In the genomic region with DNA sequence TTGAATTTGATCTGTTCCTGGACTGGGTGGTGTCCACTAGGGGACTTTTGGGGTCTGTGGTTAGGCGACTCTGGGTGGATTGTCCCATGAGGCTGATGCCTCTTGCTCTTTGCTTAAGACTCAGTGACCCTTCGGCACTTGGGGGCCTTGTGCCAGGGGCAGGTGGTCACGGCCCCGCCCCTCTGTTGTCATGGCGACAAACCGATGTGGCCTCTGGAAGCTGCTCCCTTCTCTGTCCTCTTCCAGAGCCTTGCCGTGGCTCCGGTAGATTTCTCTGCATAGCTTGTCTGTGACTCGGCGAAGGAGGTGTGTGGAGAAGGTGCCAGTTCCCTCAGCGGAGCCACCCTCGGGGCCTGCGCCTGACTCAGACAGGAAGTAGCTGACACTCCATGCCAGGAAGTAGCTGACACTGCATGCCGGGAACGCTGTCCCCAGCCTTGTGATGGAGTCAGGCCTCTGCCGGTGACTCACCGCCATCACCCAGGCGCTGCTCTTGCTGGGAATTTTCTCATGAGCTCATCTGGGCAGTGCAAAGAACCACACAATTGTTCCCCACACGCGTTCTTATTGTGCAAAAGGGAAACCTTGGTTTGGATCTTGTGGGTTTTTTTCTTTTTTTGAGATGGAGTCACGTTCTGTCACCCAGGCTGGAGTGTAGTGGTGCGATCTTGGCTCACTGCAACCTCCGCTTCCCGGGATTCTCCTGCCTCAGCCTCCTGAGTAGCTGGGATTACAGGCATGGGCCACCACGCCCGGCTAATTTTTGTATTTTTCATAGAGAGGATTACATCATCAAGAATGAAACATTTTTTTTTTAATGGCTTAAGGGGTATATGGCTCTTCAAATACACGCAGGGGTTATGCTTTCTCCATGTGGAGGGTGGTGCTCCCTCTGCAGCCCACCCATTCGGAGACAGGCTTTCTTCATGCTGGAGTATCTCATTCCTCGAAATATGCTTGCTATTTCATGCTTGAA, we compare ENCODE assay signal across 8 cellular contexts.
DNase-seq lines count a peak whose midpoint lies in the region; ATAC-seq and TF ChIP-seq lines count a peak whose summit lies in the region.

No MANE protein-coding gene starts in this region.

- H3K27me3 ChIP-seq in parathyroid adenoma (ENCODE audit: control insufficient read depth, insufficient read depth, low read length) (no peaks in the 10 kb centered on the region), thoracic aorta (replicated peaks; ENCODE audit: insufficient read depth) (no peaks in the 10 kb centered on the region)

- H3K9me3 Mint-ChIP-seq in activated naive CD4-positive, alpha-beta T cell treated with anti-CD3 and anti-CD28 coated beads, Interleukin-2, amount 10 ng/mL, durations not matched to agents 7 days and 5 days = peaks cover 7% of the 10 kb centered on the region

- TF ChIP-seq CTCF in parathyroid adenoma (IDR thresholded peaks at IDR 0.05) = no peak
- TF ChIP-seq CTCF in thoracic aorta (IDR thresholded peaks at IDR 0.05) = peak; percentile 11

- peaks cover 68% of the 10 kb centered on the region for H3K4me1 Mint-ChIP-seq in activated naive CD4-positive, alpha-beta T cell treated with anti-CD3 and anti-CD28 coated beads, Interleukin-2, amount 10 ng/mL, durations not matched to agents 7 days and 5 days

- no peak overlapping the region for H3K9ac ChIP-seq in parathyroid adenoma

- CTCF ChIA-PET in activated naive CD4-positive, alpha-beta T cell treated with anti-CD3 and anti-CD28 coated beads, Interleukin-2, amount 10 ng/mL, durations not matched to agents 7 days and 5 days (lab: Charles Lee) = interaction anchor here (1.0 to 1.7 kb wide), 3 partner anchors 16 to 135 kb away, joined by 3 to 6 read pairs (median 5); no protein-coding TSS in a partner anchor

- H3K27ac ChIP-seq in parathyroid adenoma = no peak overlapping the region
- H3K27ac ChIP-seq in thoracic aorta = peak overlapping the region; percentile 95 to 97

- H3K4me3 ChIP-seq in parathyroid adenoma (ENCODE audit: low read depth, low read length) (no peak overlapping the region), thoracic aorta (peak overlapping the region; percentile 52)

- H3K4me1 ChIP-seq in parathyroid adenoma = no peaks in the 10 kb centered on the region
- H3K4me1 ChIP-seq in thoracic aorta (ENCODE audit: control insufficient read depth in 1 of 2, low read depth in 2 of 2) = peaks cover 24 to 71% of the 10 kb centered on the region in 2 donors

- H3K36me3 ChIP-seq in parathyroid adenoma (ENCODE audit: control insufficient read depth, insufficient read depth, low read length) = no peaks in the 10 kb centered on the region
- no peaks in the 10 kb centered on the region for H3K36me3 ChIP-seq in thoracic aorta

- peak overlapping the region; percentile 90 for H3K27ac Mint-ChIP-seq in activated naive CD4-positive, alpha-beta T cell treated with anti-CD3 and anti-CD28 coated beads, Interleukin-2, amount 10 ng/mL, durations not matched to agents 7 days and 5 days

- no peaks in the 10 kb centered on the region for H3K27me3 Mint-ChIP-seq in activated naive CD4-positive, alpha-beta T cell treated with anti-CD3 and anti-CD28 coated beads, Interleukin-2, amount 10 ng/mL, durations not matched to agents 7 days and 5 days

- ATAC-seq in GM18502 (IDR thresholded peaks at IDR 0.05; ENCODE audit: poor library complexity, unreplicated experiment) (peak; percentile 83), HG02973 (IDR thresholded peaks at IDR 0.05; ENCODE audit: unreplicated experiment) (peak; percentile 62), thoracic aorta (ENCODE audit: insufficient number of reproducible peaks, low FRiP score, low read depth) (peak; percentile 83)

- no peak overlapping the region for H3K4me2 ChIP-seq in parathyroid adenoma (ENCODE audit: low read length)

- peak overlapping the region; percentile 31 for H3K4me3 Mint-ChIP-seq in activated naive CD4-positive, alpha-beta T cell treated with anti-CD3 and anti-CD28 coated beads, Interleukin-2, amount 10 ng/mL, durations not matched to agents 7 days and 5 days

- H2AFZ ChIP-seq in parathyroid adenoma = peak overlapping the region; percentile 22

- no peaks in the 10 kb centered on the region for H3K79me2 ChIP-seq in parathyroid adenoma

- peak; percentile 90 for DNase-seq in SIG-M5 treated with dmso at 0.1 percent for 504 hours (lab: John Stamatoyannopoulos, UW; ENCODE audit: unreplicated experiment)
- DNase-seq in activated naive CD4-positive, alpha-beta T cell treated with anti-CD3 and anti-CD28 coated beads, Interleukin-2, amount 10 ng/mL, durations not matched to agents 7 days and 5 days = peak; percentile 85
- DNase-seq in germinal center (ENCODE audit: low spot score) = peak; percentile 78
- peak; percentile 95 for DNase-seq in thoracic aorta (ENCODE audit: low spot score)
- DNase-seq in DMS79 treated with DMSO at 0.1 percent for 48 hours (lab: John Stamatoyannopoulos, UW) = no peak

- peaks cover 27% of the 10 kb centered on the region for H3K36me3 Mint-ChIP-seq in activated naive CD4-positive, alpha-beta T cell treated with anti-CD3 and anti-CD28 coated beads, Interleukin-2, amount 10 ng/mL, durations not matched to agents 7 days and 5 days

- H3K9me3 ChIP-seq in parathyroid adenoma (ENCODE audit: control insufficient read depth, low read length) (no peaks in the 10 kb centered on the region), thoracic aorta (no peaks in the 10 kb centered on the region)
